Comparison of ENCODE assay signal across 24 cellular contexts in the genomic region with DNA sequence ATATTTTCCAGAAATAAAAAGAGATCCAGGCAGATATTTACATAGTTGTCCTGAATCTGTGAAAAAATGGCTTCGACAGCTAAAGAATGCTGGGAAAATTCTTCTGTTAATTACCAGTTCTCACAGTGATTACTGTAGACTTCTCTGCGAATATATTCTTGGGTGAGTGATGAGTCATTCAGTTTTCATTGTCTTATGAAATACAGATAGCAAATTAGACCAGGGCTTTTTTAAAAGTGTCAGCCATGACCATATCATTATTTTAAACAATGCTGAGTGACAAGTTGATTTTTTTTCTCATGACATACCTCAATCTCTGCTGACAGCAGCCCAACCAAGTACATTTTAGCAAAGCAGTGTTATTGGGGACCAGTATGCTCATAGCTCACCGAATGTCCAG. TPM values are rescaled to one million over a fixed set of nuclear protein-coding genes. Genes with fewer than 3 reads are reported as not detected.
DNase-seq lines count a peak whose midpoint lies in the region; ATAC-seq, FAIRE-seq and TF ChIP-seq lines count a peak whose summit lies in the region.
"Had no signal": no experiment of that assay in that cellular context is flagged by ENCODE, and none has a peak within 500 bp of the region (broad histone marks: within the 10 kb centered on the region; RNA-seq: fewer than 3 reads in every experiment).

No MANE protein-coding gene starts in this region.

- H3K36me3 Mint-ChIP-seq in HFFc6 (ENCODE audit: low read depth) (no peaks in the 10 kb centered on the region), astrocyte (ENCODE audit: low read depth, unreplicated experiment) (no peaks in the 10 kb centered on the region)

- H3K27ac ChIP-seq in A549 (no peak overlapping the region), astrocyte (ENCODE audit: low read depth, low read length) (no peak overlapping the region), Karpas-422 (ENCODE audit: low read length) (no peak overlapping the region), stomach (no peak overlapping the region)
- H3K27ac ChIP-seq: ascending aorta had no signal

- TF ChIP-seq CTCF in A549 (IDR thresholded peaks at IDR 0.05) (no peak), HFFc6 (IDR thresholded peaks at IDR 0.05) (no peak), astrocyte (IDR thresholded peaks at IDR 0.05; ENCODE audit: insufficient read depth, low read depth, low read length) (no peak), fibroblast of villous mesenchyme (IDR thresholded peaks at IDR 0.05; ENCODE audit: insufficient read depth, low read depth, low read length) (no peak), stomach (IDR thresholded peaks at IDR 0.05) (no peak)

- H3K4me1 ChIP-seq in A549 (0 out of 3 replicates have a peak, but pooled peaks cover 3% of the 10 kb centered on the region), astrocyte (ENCODE audit: insufficient read depth, low read length) (no peaks in the 10 kb centered on the region), Karpas-422 (ENCODE audit: low read length) (peaks cover 3% of the 10 kb centered on the region), stomach (peaks cover 0 to 19% (median 3%) of the 10 kb centered on the region in 4 donors)
- H3K4me1 ChIP-seq: ascending aorta had no signal

- H3K9me3 Mint-ChIP-seq in HFFc6 = no peaks in the 10 kb centered on the region
- no peaks in the 10 kb centered on the region for H3K9me3 Mint-ChIP-seq in astrocyte (ENCODE audit: unreplicated experiment)
- H3K9me3 Mint-ChIP-seq: activated CD4-positive, alpha-beta memory T cell treated with anti-CD3 and anti-CD28 coated beads, Interleukin-2, amount 10 ng/mL, durations not matched to agents 7 days and 5 days had no signal

- no peak for TF ChIP-seq RAD21 in A549 (conservative IDR thresholded peaks at IDR 0.05 in 1 of 2, IDR thresholded peaks at IDR 0.05 in 1 of 2)

- no peak for ATAC-seq in A549
- ATAC-seq in GM21381 (IDR thresholded peaks at IDR 0.05; ENCODE audit: unreplicated experiment) = no peak
- ATAC-seq: left lobe of liver had no signal

- no peaks in the 10 kb centered on the region for H3K9me3 ChIP-seq in A549
- no peaks in the 10 kb centered on the region for H3K9me3 ChIP-seq in astrocyte (ENCODE audit: insufficient read depth, low read depth, low read length)
- no peaks in the 10 kb centered on the region for H3K9me3 ChIP-seq in Karpas-422 (ENCODE audit: low read length)
- H3K9me3 ChIP-seq in stomach = no peaks in the 10 kb centered on the region
- H3K9me3 ChIP-seq: ascending aorta had no signal

- WGBS in A549 (ENCODE audit: missing lambda C conversion rate) = 77% methylated on average over 3 of the region's 3 CpGs
- WGBS in stomach, 5 donors = 82 to 92% (median 85%) methylated on average over 3 of the region's 3 CpGs

- CTCF ChIA-PET in A549 (lab: Yijun Ruan, JAX) = no interaction called here

- no peak for DNase-seq in A549 (ENCODE audit: low read depth in 1 of 2, low spot score in 1 of 2)
- peak; percentile 30 for DNase-seq in HFFc6
- peak; percentile 22 for DNase-seq in astrocyte (ENCODE audit: low read depth)
- peak; percentile 51 for DNase-seq in fibroblast of villous mesenchyme (ENCODE audit: low read depth)
- DNase-seq in 8988T = no peak
- no peak for DNase-seq in Karpas-422
- DNase-seq in stomach = no peak
- DNase-seq: activated CD4-positive, alpha-beta memory T cell treated with anti-CD3 and anti-CD28 coated beads, Interleukin-2, amount 10 ng/mL, durations not matched to agents 7 days and 5 days; activated CD4-positive, CD25-positive, alpha-beta regulatory T cell; activated naive CD4-positive, alpha-beta T cell; activated T-cell treated with anti-CD3 and anti-CD28 coated beads, Interleukin-2, amount 50 U/mL, for 1 hour; DMS 273 treated with DMSO at 0.1 percent for 48 hours; NCI-H1092 treated with DMSO at 0.1 percent for 48 hours; NCI-H2081 treated with DMSO at 0.1 percent for 48 hours; NCI-H526 treated with DMSO at 0.1 percent for 48 hours; retina; stimulated activated CD4-positive, alpha-beta T cell treated with anti-CD3 and anti-CD28 coated beads, Interleukin-12 subunit alpha, Interleukin-12 subunit beta, amount 100 ng/mL, for 4 hours; stimulated activated CD8-positive, alpha-beta memory T cell treated with anti-CD3 and anti-CD28 coated beads, Interleukin-4, amount 100 ng/mL, for 48 hours had no signal

- POLR2A ChIA-PET in A549 (lab: Yijun Ruan, JAX) = no interaction called here

- H3K4me3 Mint-ChIP-seq in HFFc6 (no peak overlapping the region), astrocyte (ENCODE audit: unreplicated experiment) (no peak overlapping the region)
- H3K4me3 Mint-ChIP-seq: activated CD4-positive, alpha-beta memory T cell treated with anti-CD3 and anti-CD28 coated beads, Interleukin-2, amount 10 ng/mL, durations not matched to agents 7 days and 5 days had no signal

- H3K9ac ChIP-seq in astrocyte (ENCODE audit: low read length) (no peak overlapping the region), Karpas-422 (ENCODE audit: low read length) (no peak overlapping the region)

- H2AFZ ChIP-seq in astrocyte (ENCODE audit: low read depth, low read length) (no peak overlapping the region), Karpas-422 (ENCODE audit: low read length) (no peak overlapping the region)

- no peak for TF ChIP-seq POLR2A in A549 (IDR thresholded peaks at IDR 0.05; ENCODE audit: low read length)
- TF ChIP-seq POLR2A in stomach (IDR thresholded peaks at IDR 0.05) = no peak

- H3K4me3 ChIP-seq in A549 (no peak overlapping the region), astrocyte (ENCODE audit: insufficient read depth, low read depth, low read length) (no peak overlapping the region), fibroblast of villous mesenchyme (ENCODE audit: low read depth, low read length) (no peak overlapping the region), Karpas-422 (ENCODE audit: low read length) (no peak overlapping the region), stomach (no peak overlapping the region)
- H3K4me3 ChIP-seq: ascending aorta had no signal

- intact Hi-C loops in stomach (cut with DNase I; ENCODE audit: low total_unique reads) = no loop called here

- no peaks in the 10 kb centered on the region for H3K79me2 ChIP-seq in astrocyte (ENCODE audit: insufficient read depth, low read length)
- H3K79me2 ChIP-seq in Karpas-422 (ENCODE audit: low read length) = no peaks in the 10 kb centered on the region

- FAIRE-seq in A549 (lab: Jason Lieb, UNC) (no peak), astrocyte (lab: Jason Lieb, UNC) (no peak)
- FAIRE-seq: colon, endometrium, frontal cortex had no signal

- H4K20me1 ChIP-seq in astrocyte (ENCODE audit: insufficient read depth, low read length) = no peaks in the 10 kb centered on the region
- no peaks in the 10 kb centered on the region for H4K20me1 ChIP-seq in Karpas-422 (ENCODE audit: insufficient read depth, low read depth, low read length)

- H3K27ac Mint-ChIP-seq in HFFc6 = peak overlapping the region; percentile 56; the same call in 1 of the 2 replicates
- peak overlapping the region; percentile 8 for H3K27ac Mint-ChIP-seq in astrocyte (ENCODE audit: unreplicated experiment)
- H3K27ac Mint-ChIP-seq: activated CD4-positive, alpha-beta memory T cell treated with anti-CD3 and anti-CD28 coated beads, Interleukin-2, amount 10 ng/mL, durations not matched to agents 7 days and 5 days had no signal

- H3K27me3 ChIP-seq in astrocyte (ENCODE audit: insufficient read depth, low read length) = no peaks in the 10 kb centered on the region
- no peaks in the 10 kb centered on the region for H3K27me3 ChIP-seq in Karpas-422 (ENCODE audit: low read length)
- H3K27me3 ChIP-seq in stomach = no peaks in the 10 kb centered on the region
- H3K27me3 ChIP-seq: ascending aorta had no signal

- H3K27me3 Mint-ChIP-seq in HFFc6 (ENCODE audit: insufficient read depth) (no peaks in the 10 kb centered on the region), astrocyte (ENCODE audit: low read depth, unreplicated experiment) (no peaks in the 10 kb centered on the region)
- H3K27me3 Mint-ChIP-seq: activated CD4-positive, alpha-beta memory T cell treated with anti-CD3 and anti-CD28 coated beads, Interleukin-2, amount 10 ng/mL, durations not matched to agents 7 days and 5 days had no signal

- H3K4me1 Mint-ChIP-seq in HFFc6 (ENCODE audit: low read depth) = peaks cover 55% of the 10 kb centered on the region
- H3K4me1 Mint-ChIP-seq in astrocyte (ENCODE audit: low read depth, unreplicated experiment) = peaks cover 34% of the 10 kb centered on the region
- H3K4me1 Mint-ChIP-seq: activated CD4-positive, alpha-beta memory T cell treated with anti-CD3 and anti-CD28 coated beads, Interleukin-2, amount 10 ng/mL, durations not matched to agents 7 days and 5 days had no signal

- TF ChIP-seq EP300 in A549 (IDR thresholded peaks at IDR 0.05) (no peak), stomach (IDR thresholded peaks at IDR 0.05) (no peak)

- H3K4me2 ChIP-seq in A549 (no peak overlapping the region), astrocyte (ENCODE audit: low read length) (no peak overlapping the region), Karpas-422 (ENCODE audit: low read depth, low read length, poor library complexity, severe bottlenecking) (no peak overlapping the region)

- no peaks in the 10 kb centered on the region for H3K36me3 ChIP-seq in astrocyte (ENCODE audit: insufficient read depth, low read length)
- no peaks in the 10 kb centered on the region for H3K36me3 ChIP-seq in Karpas-422 (ENCODE audit: insufficient read depth, low read length)
- H3K36me3 ChIP-seq in stomach = peaks cover 0 to 38% (median 29%) of the 10 kb centered on the region in 4 donors

- no peaks in the 10 kb centered on the region for H3K9me2 ChIP-seq in Karpas-422 (replicated peaks; ENCODE audit: insufficient read depth, low read length)

RNA-seq across cellular contexts. Expression of a gene that starts 32.8 kb away (rescaled TPM):
- polyA plus RNA-seq in A549 (2011; rRNA removed) (5.6 TPM in 2 replicates), A549 (2017; fragmentation: RNase III; extraction: RNeasy Plus Mini Kit Qiagen cat#74134 plus additional on column Dnase treatment) (3.7 to 4.2 TPM (median 3.9 TPM) in 3 replicates), stomach (10 to 100 TPM in 1 of 3 donors, 1 to 10 TPM in 2; 5.8 to 10.4 (median 9.5) TPM)
- 3.2 and 3.5 TPM in 2 replicates for polyA plus RNA-seq in A549 (2012; cell fraction: cytosol; rRNA removed)
- polyA plus RNA-seq in A549 (2012; cell fraction: nucleus; rRNA removed) = 4.6 and 6.1 TPM in 2 replicates
- polyA minus RNA-seq in A549 (2011; rRNA and poly(A)+ RNA removed) = 4.1 and 5.4 TPM in 2 replicates
- 10 to 100 TPM; 40.8 to 52.5 (median 45.9) TPM for total RNA-seq in HFFc6 (2021; fragmentation: NEBNext Ultra II Directional; extraction: Animal tissue kit (Norgen Biotek cat#: 25700))
- total RNA-seq in astrocyte (22.2 and 25.8 TPM in 2 replicates), fibroblast of villous mesenchyme (16.4 and 18.0 TPM in 2 replicates), stomach (10 to 100 TPM in 2 of 5 donors, 1 to 10 TPM in 3; 2.3 to 33.5 (median 8.7) TPM)
- total RNA-seq in Karpas-422 (2014; rRNA removed; shearing (Covaris generic); ENCODE audit: low replicate concordance) = 19.8 and 24.9 TPM in 2 replicates

RNA-seq across cellular contexts. Expression of a gene that starts 58.7 kb away (rescaled TPM):
- polyA plus RNA-seq in A549 (2011; rRNA removed) (31.6 and 32.5 TPM in 2 replicates), A549 (2017; fragmentation: RNase III; extraction: RNeasy Plus Mini Kit Qiagen cat#74134 plus additional on column Dnase treatment) (27.8 to 31.9 TPM (median 31.8 TPM) in 3 replicates), stomach (10 to 100 TPM; 19.6 to 30.7 (median 25.7) TPM)
- 11.4 and 13.2 TPM in 2 replicates for polyA plus RNA-seq in A549 (2012; cell fraction: cytosol; rRNA removed)
- polyA plus RNA-seq in A549 (2012; cell fraction: nucleus; rRNA removed) = 11.1 and 15.2 TPM in 2 replicates
- polyA minus RNA-seq in A549 (2011; rRNA and poly(A)+ RNA removed) = 36.0 and 42.7 TPM in 2 replicates
- 100 to 1,000 TPM; 106 to 132 (median 114) TPM for total RNA-seq in HFFc6 (2021; fragmentation: NEBNext Ultra II Directional; extraction: Animal tissue kit (Norgen Biotek cat#: 25700))
- total RNA-seq in astrocyte (87.8 and 91.7 TPM in 2 replicates), fibroblast of villous mesenchyme (76.3 and 114 TPM in 2 replicates), stomach (10 to 100 TPM in 4 of 5 donors, 1 to 10 TPM in 1; 2.9 to 77.1 (median 33.5) TPM)
- 38.8 and 46.0 TPM in 2 replicates for total RNA-seq in Karpas-422 (2014; rRNA removed; shearing (Covaris generic); ENCODE audit: low replicate concordance)

Comparison
In these comparisons a context has a peak if more than half of its experiments do, and no peak if none do; other contexts are left out.
1. DNase-seq: peak in HFFc6 (single experiment), astrocyte (single experiment) and fibroblast of villous mesenchyme (single experiment); none in A549 (0 of 2), 8988T (single experiment), Karpas-422 (single experiment) and stomach (single experiment).